27 cellular contexts compared by ENCODE assay signal in genomic region chr18:51400721-51401120, GRCh38.
"Had no signal": no experiment of that assay in that cellular context is flagged by ENCODE, and none has a peak within 500 bp of the region (broad histone marks: within the 10 kb centered on the region; RNA-seq: fewer than 3 reads in every experiment).

No MANE protein-coding gene starts in this region.

- ATAC-seq: esophagus mucosa; gastroesophageal sphincter; left ventricle myocardium superior; sciatic nerve; stimulated activated effector memory CD8-positive, alpha-beta T cell treated with anti-CD3 and anti-CD28 coated beads, Interleukin-12 subunit alpha, Interleukin-12 subunit beta, amount 100 ng/mL, for 72 hours; stimulated activated naive CD8-positive, alpha-beta T cell treated with anti-CD3 and anti-CD28 coated beads, Interleukin-15, Interleukin-2, amounts not matched to agents 100 U/mL and 50 U/mL, for 24 hours had no signal

- H3K4me1 ChIP-seq: gastroesophageal sphincter, parathyroid adenoma, prostate gland, tibial artery, upper lobe of left lung, uterus had no signal

- H3K27ac ChIP-seq: gastroesophageal sphincter, parathyroid adenoma, prostate gland, tibial artery, upper lobe of left lung, uterus had no signal

- H3K27me3 ChIP-seq: dorsolateral prefrontal cortex, gastroesophageal sphincter, tibial artery, upper lobe of left lung, uterus had no signal

- H3K36me3 ChIP-seq: gastroesophageal sphincter, prostate gland, tibial artery, upper lobe of left lung, uterus had no signal

- H3K4me3 ChIP-seq: gastroesophageal sphincter, lung, prostate gland, tibial artery, upper lobe of left lung, uterus had no signal

- H2AFZ ChIP-seq: parathyroid adenoma had no signal

- H3K9ac ChIP-seq: parathyroid adenoma had no signal

- DNase-seq: cortex of kidney; dorsolateral prefrontal cortex; effector memory CD4-positive, alpha-beta T cell; foreskin fibroblast; glutamatergic neuron; immature natural killer cell; kidney; left cardiac atrium; left ventricle myocardium superior; mesendoderm; naive B cell; occipital lobe; retina; stimulated activated CD4-positive, alpha-beta T cell treated with anti-CD3 and anti-CD28 coated beads, Interleukin-4, amount 100 ng/mL, for 1 hour; stimulated activated CD8-positive, alpha-beta memory T cell treated with anti-CD3 and anti-CD28 coated beads, Interleukin-4, amount 100 ng/mL, for 48 hours; stimulated activated naive CD8-positive, alpha-beta T cell treated with anti-CD3 and anti-CD28 coated beads, Interleukin-15, Interleukin-2, amounts not matched to agents 100 U/mL and 50 U/mL, for 24 hours; tibial artery; upper lobe of left lung; uterus had no signal

- FAIRE-seq: endometrium, kidney had no signal

- H3K9me3 ChIP-seq: gastroesophageal sphincter, prostate gland, tibial artery, upper lobe of left lung, uterus had no signal

- H3K79me2 ChIP-seq: parathyroid adenoma had no signal
